In genomic region chr5:132190161-132190817, GRCh38 we compare ENCODE assay signal across 1 cellular context.
TF ChIP-seq lines count a peak whose summit lies in the region.

No MANE protein-coding gene starts in this region.

TF ChIP-seq in K562, 482 proteins besides CTCF, POLR2A, EP300 and RAD21 (continued from another document and continues in another):
- TF ChIP-seq RBBP5 (IDR thresholded peaks at IDR 0.05; ENCODE audit: borderline replicate concordance, insufficient read depth, low read length, poor library complexity, severe bottlenecking) (no peak), LEF1 (IDR thresholded peaks at IDR 0.05) (0 out of 2 replicates have a peak, but pooled peaks have one; percentile 24), ZBTB34 (CRISPR knock-in tag; IDR thresholded peaks at IDR 0.05) (no peak), CBX3 (IDR thresholded peaks at IDR 0.05; ENCODE audit: borderline replicate concordance in 1 of 2, low read length in 2 of 2) (peak in 1 of 2 experiments; percentile 75; a peak in 2 of 3 replicates), NCOR1 (IDR thresholded peaks at IDR 0.05) (no peak), BHLHE40 (IDR thresholded peaks at IDR 0.05; ENCODE audit: low read length) (peak; percentile 97), MEF2A (IDR thresholded peaks at IDR 0.05; ENCODE audit: control insufficient read depth, low read depth, low read length) (peak; percentile 76), JUND (IDR thresholded peaks at IDR 0.05; ENCODE audit: borderline replicate concordance, low read depth, low read length) (peak; percentile 57), JUND (tag; IDR thresholded peaks at IDR 0.05; ENCODE audit: borderline replicate concordance, low read depth, low read length) (no peak), RBM25 (IDR thresholded peaks at IDR 0.05; ENCODE audit: low read depth, low read length, severe bottlenecking) (no peak), ZNF76 (CRISPR knock-in tag; IDR thresholded peaks at IDR 0.05; ENCODE audit: borderline replicate concordance) (no peak), HMBOX1 (IDR thresholded peaks at IDR 0.05) (no peak), POLR2G (IDR thresholded peaks at IDR 0.05; ENCODE audit: low read depth, low read length) (no peak), DDX20 (tag; IDR thresholded peaks at IDR 0.05; ENCODE audit: low read depth) (no peak), ZFP30 (CRISPR knock-in tag; IDR thresholded peaks at IDR 0.05; ENCODE audit: borderline replicate concordance) (no peak), PRMT5 (CRISPR knock-in tag; IDR thresholded peaks at IDR 0.05) (no peak), CTCFL (IDR thresholded peaks at IDR 0.05; ENCODE audit: borderline replicate concordance, insufficient read depth, low read depth, low read length, poor library complexity, severe bottlenecking) (peak; percentile 91), CUX1 (CRISPR knock-in tag; IDR thresholded peaks at IDR 0.05) (no peak), ZBTB5 (IDR thresholded peaks at IDR 0.05) (no peak), ZNF143 (CRISPR knock-in tag; IDR thresholded peaks at IDR 0.05) (peak; percentile 88), TCFL5 (CRISPR knock-in tag; conservative IDR thresholded peaks at IDR 0.05) (no peak), NELFE (IDR thresholded peaks at IDR 0.05; ENCODE audit: insufficient read depth, insufficient read length) (no peak), PHF21A (IDR thresholded peaks at IDR 0.05; ENCODE audit: borderline replicate concordance, low read depth) (no peak), CSDE1 (IDR thresholded peaks at IDR 0.05) (no peak), ZNF512 (tag; IDR thresholded peaks at IDR 0.05) (no peak), PYGO2 (tag; IDR thresholded peaks at IDR 0.05) (no peak), ZFP91 (CRISPR knock-in tag; IDR thresholded peaks at IDR 0.05) (no peak), SP1 (CRISPR knock-in tag; IDR thresholded peaks at IDR 0.05) (no peak), ZBTB2 (IDR thresholded peaks at IDR 0.05) (no peak), HMGN3 (IDR thresholded peaks at IDR 0.05; ENCODE audit: borderline replicate concordance, extremely low read depth, insufficient read length, low read depth, low read length) (no peak), ZNF707 (CRISPR knock-in tag; conservative IDR thresholded peaks at IDR 0.05) (no peak), EHMT2 (IDR thresholded peaks at IDR 0.05) (no peak), JUN (IDR thresholded peaks at IDR 0.05; ENCODE audit: borderline replicate concordance, low read depth, low read length) (0 out of 2 replicates have a peak, but pooled peaks have one; percentile 17), JUN (CRISPR knock-in tag; IDR thresholded peaks at IDR 0.05; ENCODE audit: borderline replicate concordance) (no peak; the same call in 1 of the 2 replicates), BRD9 (IDR thresholded peaks at IDR 0.05; ENCODE audit: low read depth, partially characterized antibody) (no peak), ZNF507 (tag; conservative IDR thresholded peaks at IDR 0.05) (no peak), HNRNPLL (IDR thresholded peaks at IDR 0.05; ENCODE audit: low read depth, low read length, poor library complexity, severe bottlenecking) (no peak), ETV1 (tag; conservative IDR thresholded peaks at IDR 0.05; ENCODE audit: low read depth) (peak; percentile 96), GABPB2 (CRISPR knock-in tag; conservative IDR thresholded peaks at IDR 0.05) (no peak), U2AF1 (optimal IDR thresholded peaks at IDR 0.05; ENCODE audit: low read depth, low read length) (no peak), ZNF311 (CRISPR knock-in tag; IDR thresholded peaks at IDR 0.05) (no peak), DIDO1 (tag; IDR thresholded peaks at IDR 0.05; ENCODE audit: low read depth) (0 out of 2 replicates have a peak, but pooled peaks have one; percentile 37), ARID3A (IDR thresholded peaks at IDR 0.05; ENCODE audit: borderline replicate concordance, low read depth, low read length) (0 out of 2 replicates have a peak, but pooled peaks have one; percentile 59)
